In the genomic region with DNA sequence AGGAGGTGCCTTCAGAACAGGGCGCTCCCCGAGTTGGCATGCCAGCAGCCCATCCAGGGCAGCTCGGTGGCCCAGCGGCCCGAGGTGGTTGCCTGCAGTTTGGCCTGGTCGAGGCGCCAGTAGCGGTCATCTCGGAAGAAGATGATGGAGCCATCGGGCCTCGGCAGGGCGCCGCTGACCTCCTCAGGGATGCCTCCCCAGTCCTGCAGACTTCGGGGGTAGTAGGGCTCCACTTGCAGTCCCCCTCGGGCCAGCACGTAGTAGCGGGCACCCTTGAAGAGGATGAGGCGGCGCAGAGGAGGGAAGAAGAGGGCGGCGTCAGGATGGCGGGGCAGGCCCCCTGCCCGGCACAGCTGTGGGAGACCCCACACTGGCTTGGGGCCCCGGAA, we compare ENCODE assay signal across 21 cellular contexts. TPM values are rescaled to one million over a fixed set of nuclear protein-coding genes. Genes with fewer than 3 reads are reported as not detected.
"Had no signal": no experiment of that assay in that cellular context is flagged by ENCODE, and none has a peak within 500 bp of the region (broad histone marks: within the 10 kb centered on the region; RNA-seq: fewer than 3 reads in every experiment).

No MANE protein-coding gene starts in this region.

- H3K27ac Mint-ChIP-seq: activated naive CD8-positive, alpha-beta T cell treated with anti-CD3 and anti-CD28 coated beads, Interleukin-2, amount 10 ng/mL, durations not matched to agents 7 days and 5 days; naive thymus-derived CD4-positive, alpha-beta T cell; stimulated activated naive B cell treated with anti-CD40 and anti-IgM and Interleukin-4, amounts not matched to agents 10 μg/mL and 1 μg/mL and 100 μg/mL, for 72 hours; T-cell had no signal

- H3K79me2 ChIP-seq: hepatocyte had no signal

- H2AFZ ChIP-seq: hepatocyte had no signal

- H3K27ac ChIP-seq: colonic mucosa, hepatocyte, vagina had no signal

- H3K9me3 ChIP-seq: colonic mucosa, esophagus muscularis mucosa, tibial artery, vagina had no signal

- H3K4me3 Mint-ChIP-seq: activated naive CD8-positive, alpha-beta T cell treated with anti-CD3 and anti-CD28 coated beads, Interleukin-2, amount 10 ng/mL, durations not matched to agents 7 days and 5 days; stimulated activated naive B cell treated with anti-CD40 and anti-IgM and Interleukin-4, amounts not matched to agents 10 μg/mL and 1 μg/mL and 100 μg/mL, for 72 hours had no signal

- ATAC-seq: activated CD4-positive, CD25-positive, alpha-beta regulatory T cell treated with anti-CD3 and anti-CD28 coated beads, Interleukin-2, amount 50 U/mL, for 24 hours; naive thymus-derived CD4-positive, alpha-beta T cell; stimulated activated naive B cell treated with anti-CD40 and anti-IgM and Interleukin-4, amounts not matched to agents 10 μg/mL and 1 μg/mL and 100 μg/mL, for 72 hours; T-cell had no signal

- H3K4me3 ChIP-seq: colonic mucosa, esophagus muscularis mucosa, hepatocyte, tibial artery, vagina had no signal

- H3K36me3 ChIP-seq: colonic mucosa, esophagus muscularis mucosa, tibial artery, vagina had no signal

- H3K9me3 Mint-ChIP-seq: activated naive CD8-positive, alpha-beta T cell treated with anti-CD3 and anti-CD28 coated beads, Interleukin-2, amount 10 ng/mL, durations not matched to agents 7 days and 5 days; stimulated activated naive B cell treated with anti-CD40 and anti-IgM and Interleukin-4, amounts not matched to agents 10 μg/mL and 1 μg/mL and 100 μg/mL, for 72 hours; T-cell had no signal

- H3K36me3 Mint-ChIP-seq: activated naive CD8-positive, alpha-beta T cell treated with anti-CD3 and anti-CD28 coated beads, Interleukin-2, amount 10 ng/mL, durations not matched to agents 7 days and 5 days; brain; naive thymus-derived CD4-positive, alpha-beta T cell; stimulated activated naive B cell treated with anti-CD40 and anti-IgM and Interleukin-4, amounts not matched to agents 10 μg/mL and 1 μg/mL and 100 μg/mL, for 72 hours; T-cell had no signal

- H3K27me3 ChIP-seq: colonic mucosa, esophagus muscularis mucosa, hepatocyte, tibial artery, vagina had no signal

- H3K4me2 ChIP-seq: hepatocyte had no signal

- DNase-seq: activated naive CD8-positive, alpha-beta T cell treated with anti-CD3 and anti-CD28 coated beads, Interleukin-2, amount 10 ng/mL, durations not matched to agents 7 days and 5 days; central memory CD4-positive, alpha-beta T cell; colonic mucosa; stimulated activated CD4-positive, alpha-beta T cell treated with anti-CD3 and anti-CD28 coated beads, Interleukin-2, amount 100 ng/mL, for 48 hours; stimulated activated naive B cell treated with anti-CD40 and anti-IgM and Interleukin-4, amounts not matched to agents 10 μg/mL and 1 μg/mL and 100 μg/mL, for 72 hours; T-helper 9 cell; tibial artery had no signal

RNA-seq across cellular contexts. Expression of a gene that starts 5.8 kb away (rescaled TPM):
- total RNA-seq: activated CD8-positive, alpha-beta memory T cell treated with anti-CD3 and anti-CD28 coated beads for 36 hours; activated naive CD8-positive, alpha-beta T cell treated with anti-CD3 and anti-CD28 coated beads, Interleukin-2, amount 10 ng/mL, durations not matched to agents 7 days and 5 days; colonic mucosa; esophagus muscularis mucosa; glomerular endothelial cell; hepatocyte; left lobe of liver; lung microvascular endothelial cell; mononuclear cell; naive thymus-derived CD4-positive, alpha-beta T cell; posterior vena cava; T-cell; vagina had no signal
- polyA plus RNA-seq: hepatocyte, keratinocyte had no signal

RNA-seq across cellular contexts. Expression of a gene that starts 13.4 kb away (rescaled TPM):
- total RNA-seq: glomerular endothelial cell, hepatocyte, left lobe of liver, posterior vena cava, vagina had no signal
- polyA plus RNA-seq: hepatocyte; naive thymus-derived CD4-positive, alpha-beta T cell had no signal

RNA-seq across cellular contexts. Expression of a gene that starts 29.0 kb away (rescaled TPM):
- total RNA-seq: activated CD8-positive, alpha-beta memory T cell treated with anti-CD3 and anti-CD28 coated beads for 36 hours had no signal
